8 cellular contexts compared by ENCODE assay signal in genomic region chr16:53510704-53511070, GRCh38. TPM values are rescaled to one million over a fixed set of nuclear protein-coding genes. Genes with fewer than 3 reads are reported as not detected.
A peak's percentile ranks its signal among the peaks of the same experiment; 100 is the strongest.
DNase-seq lines count a peak whose midpoint lies in the region; ATAC-seq and TF ChIP-seq lines count a peak whose summit lies in the region.

No MANE protein-coding gene starts in this region.

- H3K27me3 Mint-ChIP-seq in activated CD4-positive, alpha-beta T cell treated with anti-CD3 and anti-CD28 coated beads for 36 hours, result no peaks in the 10 kb centered on the region

- H3K4me1 ChIP-seq in Panc1 (ENCODE audit: control insufficient read depth, insufficient read depth, low read length), result peaks cover 3% of the 10 kb centered on the region; the same call in 1 of the 2 replicates
- H3K4me1 ChIP-seq in fibroblast of lung (ENCODE audit: control insufficient read depth, extremely low read depth, insufficient read depth, low read length), result peaks cover 3% of the 10 kb centered on the region
- H3K4me1 ChIP-seq in gastrocnemius medialis, result peaks cover 3 to 4% of the 10 kb centered on the region in 2 donors

- no peaks in the 10 kb centered on the region for H3K36me3 Mint-ChIP-seq in activated CD4-positive, alpha-beta T cell treated with anti-CD3 and anti-CD28 coated beads for 36 hours (ENCODE audit: low read depth)

- H2AFZ ChIP-seq in fibroblast of lung (ENCODE audit: low read length), result peak overlapping the region; percentile 13

- CTCF ChIA-PET in activated CD4-positive, alpha-beta T cell treated with anti-CD3 and anti-CD28 coated beads for 36 hours (lab: Charles Lee), result interaction anchor here (0.7 to 2.0 kb wide), 5 partner anchors 12 to 455 kb away, joined by 3 to 9 read pairs (median 5); no protein-coding TSS in a partner anchor
- CTCF ChIA-PET in Panc1 (lab: Charles Lee), result interaction anchor here (0.7 kb wide), 1 partner anchor 1695 kb away, joined by 4 read pairs; no protein-coding TSS in a partner anchor

- POLR2A ChIA-PET in activated CD4-positive, alpha-beta T cell treated with anti-CD3 and anti-CD28 coated beads for 36 hours (lab: Charles Lee), result no interaction called here
- POLR2A ChIA-PET in Panc1 (lab: Charles Lee), result no interaction called here

- no peaks in the 10 kb centered on the region for H3K36me3 ChIP-seq in Panc1 (ENCODE audit: control insufficient read depth, insufficient read depth, low read length)
- H3K36me3 ChIP-seq in fibroblast of lung (ENCODE audit: control insufficient read depth, insufficient read depth, low read length), result no peaks in the 10 kb centered on the region
- H3K36me3 ChIP-seq in gastrocnemius medialis, result no peaks in the 10 kb centered on the region

- no peak overlapping the region for H3K4me3 Mint-ChIP-seq in activated CD4-positive, alpha-beta T cell treated with anti-CD3 and anti-CD28 coated beads for 36 hours

- no peak overlapping the region for H3K4me3 ChIP-seq in Panc1 (ENCODE audit: low read depth in 2 of 2, low read length in 2 of 2)
- no peak overlapping the region for H3K4me3 ChIP-seq in fibroblast of lung (replicated peaks in 1 of 4; ENCODE audit: control extremely low read depth in 1 of 4, insufficient read depth in 1 of 4, low read depth in 3 of 4, low read length in 4 of 4)
- H3K4me3 ChIP-seq in gastrocnemius medialis, result no peak overlapping the region

- H3K9me3 ChIP-seq in Panc1 (ENCODE audit: control insufficient read depth, insufficient read depth, low read depth, low read length), result no peaks in the 10 kb centered on the region
- no peaks in the 10 kb centered on the region for H3K9me3 ChIP-seq in fibroblast of lung (ENCODE audit: control insufficient read depth, insufficient read depth, low read depth, low read length)
- no peaks in the 10 kb centered on the region for H3K9me3 ChIP-seq in gastrocnemius medialis

- peak overlapping the region; percentile 58 for H3K27ac Mint-ChIP-seq in activated CD4-positive, alpha-beta T cell treated with anti-CD3 and anti-CD28 coated beads for 36 hours

- no peak overlapping the region for H3K4me2 ChIP-seq in fibroblast of lung (ENCODE audit: extremely low read depth, insufficient read depth, low read length)

- H3K79me2 ChIP-seq in fibroblast of lung (ENCODE audit: control insufficient read depth, insufficient read depth, low read length), result no peaks in the 10 kb centered on the region

- no peak for DNase-seq in activated CD4-positive, alpha-beta T cell treated with anti-CD3 and anti-CD28 coated beads for 36 hours
- no peak for DNase-seq in activated CD4-positive, alpha-beta T cell treated with anti-CD3 and anti-CD28 coated beads for 4 hours
- DNase-seq in Panc1 (ENCODE audit: low read depth, low spot score) (no peak), fibroblast of lung (ENCODE audit: low read depth in 2 of 2) (no peak), gastrocnemius medialis (no peak), hippocampal formation (lab: John Stamatoyannopoulos, UW) (no peak), HCEC 1CT (no peak)

- TF ChIP-seq POLR2A in gastrocnemius medialis (IDR thresholded peaks at IDR 0.05), result no peak

- no TSS peak for BruUV-seq in Panc1 (replicated peaks; lab: Mats Ljungman, UMichigan)

- H3K27me3 ChIP-seq in Panc1 (ENCODE audit: control insufficient read depth, insufficient read depth, low read length) (no peaks in the 10 kb centered on the region), fibroblast of lung (ENCODE audit: control insufficient read depth, insufficient read depth, low read length) (no peaks in the 10 kb centered on the region), gastrocnemius medialis (no peaks in the 10 kb centered on the region)

- in situ Hi-C loops in Panc1 (cut with HindIII; ENCODE audit: low pct_unique_long_range_greater_than_20kb, low sequenced_read_pairs) (no loop called here), gastrocnemius medialis (cut with MboI; ENCODE audit: low sequenced_read_pairs in 4 of 4) (no loop called here)

- intact Hi-C loops in activated CD4-positive, alpha-beta T cell treated with anti-CD3 and anti-CD28 coated beads for 36 hours (cut with DNase I, micrococcal nuclease), result loop anchor here (1.0 to 2.0 kb wide), 3 partner anchors 380 to 456 kb away; partner anchors contain the start of gene CHD9 (in 2 of the 2)
- intact Hi-C loops in Panc1 (cut with micrococcal nuclease; ENCODE audit: unreplicated experiment), result no loop called here
- intact Hi-C loops in gastrocnemius medialis (cut with DNase I; ENCODE audit: low total_unique reads), result loop anchor here (2.0 kb wide), 1 partner anchor 76 kb away; the partner anchor contains the start of gene RBL2

- ATAC-seq in activated CD4-positive, alpha-beta T cell treated with anti-CD3 and anti-CD28 coated beads for 36 hours, result no peak
- ATAC-seq in Panc1 (no peak), gastrocnemius medialis (no peak), HG02840 (IDR thresholded peaks at IDR 0.05; ENCODE audit: low FRiP score, unreplicated experiment) (no peak)

- peaks cover 30% of the 10 kb centered on the region for H3K4me1 Mint-ChIP-seq in activated CD4-positive, alpha-beta T cell treated with anti-CD3 and anti-CD28 coated beads for 36 hours

- peak; percentile 69 for TF ChIP-seq CTCF in Panc1 (IDR thresholded peaks at IDR 0.05)
- TF ChIP-seq CTCF in fibroblast of lung (conservative IDR thresholded peaks at IDR 0.05 in 1 of 2, IDR thresholded peaks at IDR 0.05 in 1 of 2; ENCODE audit: low read depth in 1 of 2, low read length in 2 of 2), result no peak
- no peak for TF ChIP-seq CTCF in gastrocnemius medialis (IDR thresholded peaks at IDR 0.05 in 4 of 5, conservative IDR thresholded peaks at IDR 0.05 in 1 of 5)

- H3K9ac ChIP-seq in fibroblast of lung (ENCODE audit: insufficient read depth, low read length), result no peak overlapping the region

- H3K27ac ChIP-seq in Panc1 (ENCODE audit: low read length), result no peak overlapping the region
- no peak overlapping the region for H3K27ac ChIP-seq in fibroblast of lung (ENCODE audit: insufficient read depth, low read length)
- peak overlapping the region; percentile 64 to 66 (median 64) for H3K27ac ChIP-seq in gastrocnemius medialis

- no peaks in the 10 kb centered on the region for H4K20me1 ChIP-seq in fibroblast of lung (ENCODE audit: control insufficient read depth, extremely low read depth, insufficient read depth, low read length)

- H3K9me3 Mint-ChIP-seq in activated CD4-positive, alpha-beta T cell treated with anti-CD3 and anti-CD28 coated beads for 36 hours (ENCODE audit: low read depth), result no peaks in the 10 kb centered on the region

RNA-seq across cellular contexts. Expression of gene AKTIP, which starts 7.7 kb away (rescaled TPM):
- 10 to 100 TPM; 22.7 to 25.9 TPM for total RNA-seq in activated CD4-positive, alpha-beta T cell treated with anti-CD3 and anti-CD28 coated beads for 36 hours
- total RNA-seq in Panc1 (2021; ENCODE audit: unreplicated experiment) (26.1 TPM), fibroblast of lung (16.7 and 21.3 TPM in 2 replicates), gastrocnemius medialis (100 to 1,000 TPM in 1 of 4 donors, 10 to 100 TPM in 3; 86.2 to 102 (median 94.1) TPM)
- polyA plus RNA-seq in Panc1 (2012; ENCODE audit: insufficient read length), result 18.6 TPM
- polyA plus RNA-seq in fibroblast of lung, result 23.2 and 28.0 TPM in 2 replicates
- polyA plus RNA-seq in fibroblast of lung (2012), result 18.2 and 20.3 TPM in 2 replicates
- 2.1 and 8.1 TPM in 2 replicates for polyA minus RNA-seq in fibroblast of lung (ENCODE audit: low replicate concordance)

Comparison
In these comparisons a context has a peak if more than half of its experiments do, and no peak if none do; other contexts are left out.
1. H3K27ac ChIP-seq: peak in gastrocnemius medialis (4 of 4); none in Panc1 (single experiment) and fibroblast of lung (single experiment).